In the genomic region with DNA sequence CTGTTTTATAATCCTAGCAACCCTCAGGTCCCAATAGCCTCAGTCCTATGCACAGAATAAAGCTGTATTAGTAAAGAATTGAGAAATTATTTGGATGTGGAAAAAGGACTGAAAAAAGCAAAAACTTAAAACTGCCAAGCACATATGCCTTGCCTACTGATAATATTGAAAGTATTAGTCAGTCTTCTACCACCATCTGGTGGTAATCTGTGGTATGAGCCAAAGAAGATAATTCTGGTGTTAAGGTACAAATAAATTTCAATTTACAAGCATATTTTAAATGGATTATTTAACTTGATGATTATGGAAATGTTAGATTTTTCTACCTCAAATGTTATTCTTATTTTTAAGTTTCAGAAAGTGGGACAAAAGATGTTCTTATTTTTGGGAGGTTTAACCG, we compare ENCODE assay signal across 8 cellular contexts.
DNase-seq lines count a peak whose midpoint lies in the region; FAIRE-seq and TF ChIP-seq lines count a peak whose summit lies in the region.

No MANE protein-coding gene starts in this region.

- H3K4me3 ChIP-seq in HEK293 (ENCODE audit: low read depth, low read length) (no peak overlapping the region), ascending aorta (no peak overlapping the region), kidney (ENCODE audit: low read length in 2 of 2) (no peak overlapping the region)

- intact Hi-C loops in ascending aorta (cut with DNase I) (loop anchor here (5.0 kb wide), 1 partner anchor 471 kb away; no protein-coding TSS in a partner anchor), kidney (cut with DNase I) (no loop called here), posterior vena cava (cut with DNase I) (no loop called here)

- H3K36me3 ChIP-seq in HEK293 (ENCODE audit: control insufficient read depth in 2 of 2, insufficient read depth in 1 of 2, low read length in 2 of 2) (no peaks in the 10 kb centered on the region), ascending aorta (no peaks in the 10 kb centered on the region), kidney (ENCODE audit: control insufficient read depth in 1 of 2, insufficient read depth in 2 of 2, low read length in 2 of 2) (no peaks in the 10 kb centered on the region)

- POLR2A ChIA-PET in HEK293 (lab: Yijun Ruan, JAX), result no interaction called here

- H3K9ac ChIP-seq in kidney (ENCODE audit: low read length in 2 of 2), result no peak overlapping the region

- H3K9me3 ChIP-seq in HEK293 (ENCODE audit: control insufficient read depth, insufficient read depth, low read depth, low read length) (no peaks in the 10 kb centered on the region), ascending aorta (no peaks in the 10 kb centered on the region), kidney (ENCODE audit: control insufficient read depth in 1 of 2, low read length in 2 of 2) (no peaks in the 10 kb centered on the region)

- DNase-seq in NCI-H2196 (lab: John Stamatoyannopoulos, UW; ENCODE audit: unreplicated experiment) (peak; percentile 18), NCI-H2196 treated with DMSO at 0.1 percent for 48 hours (lab: John Stamatoyannopoulos, UW; ENCODE audit: unreplicated experiment) (no peak), NAMALWA (ENCODE audit: low spot score) (peak; percentile 72), ascending aorta (ENCODE audit: low spot score in 2 of 2) (no peak), kidney (no peak), occipital lobe (lab: John Stamatoyannopoulos, UW) (no peak), posterior vena cava (ENCODE audit: low spot score) (no peak)

- FAIRE-seq in kidney (lab: Jason Lieb, UNC), result peak; percentile 93

- H3K27me3 ChIP-seq in ascending aorta, result no peaks in the 10 kb centered on the region

- H3K27ac ChIP-seq in HEK293 (ENCODE audit: extremely low read depth, low read depth, low read length), result no peak overlapping the region
- no peak overlapping the region for H3K27ac ChIP-seq in ascending aorta
- H3K27ac ChIP-seq in kidney (ENCODE audit: low read depth in 2 of 2, low read length in 2 of 2), result no peak overlapping the region

- H3K4me1 ChIP-seq in HEK293 (ENCODE audit: control insufficient read depth, insufficient read depth, low read length) (no peaks in the 10 kb centered on the region), ascending aorta (no peaks in the 10 kb centered on the region), kidney (ENCODE audit: control insufficient read depth in 1 of 2, insufficient read depth in 1 of 2, low read depth in 1 of 2, low read length in 2 of 2) (no peaks in the 10 kb centered on the region)

- TF ChIP-seq CTCF in HEK293 (tag by site-specific recombination; IDR thresholded peaks at IDR 0.05), result no peak
- TF ChIP-seq CTCF in ascending aorta (IDR thresholded peaks at IDR 0.05), result peak in 2 of 3 experiments; percentile 39 to 51
- peak; percentile 70 for TF ChIP-seq CTCF in kidney (IDR thresholded peaks at IDR 0.05; ENCODE audit: borderline replicate concordance, extremely low read depth, insufficient read depth)

- CTCF ChIA-PET in HEK293 (lab: Yijun Ruan, JAX), result interaction anchor here (0.7 to 1.2 kb wide), 3 partner anchors 751 to 1031 kb away, joined by 3 to 4 read pairs (median 4); no protein-coding TSS in a partner anchor

TF ChIP-seq in HEK293, 187 proteins besides CTCF, POLR2A, EP300 and RAD21:
- TF ChIP-seq ZNF837 (tag by site-specific recombination; IDR thresholded peaks at IDR 0.05) (no peak), ZNF660 (tag by site-specific recombination; IDR thresholded peaks at IDR 0.05) (0 out of 2 replicates have a peak, but pooled peaks have one; percentile 17), ZNF214 (tag by site-specific recombination; IDR thresholded peaks at IDR 0.05; ENCODE audit: borderline replicate concordance) (no peak), ZNF16 (tag by site-specific recombination; IDR thresholded peaks at IDR 0.05; ENCODE audit: low read depth) (no peak), ZNF549 (tag by site-specific recombination; IDR thresholded peaks at IDR 0.05) (no peak), BCL11A (tag by site-specific recombination; IDR thresholded peaks at IDR 0.05; ENCODE audit: low read depth) (no peak), ZNF626 (tag by site-specific recombination; IDR thresholded peaks at IDR 0.05) (no peak), ZNF311 (tag by site-specific recombination; IDR thresholded peaks at IDR 0.05; ENCODE audit: borderline replicate concordance) (no peak), ZNF654 (tag by site-specific recombination; IDR thresholded peaks at IDR 0.05; ENCODE audit: low read depth) (peak; percentile 71), ZNF140 (tag by site-specific recombination; IDR thresholded peaks at IDR 0.05) (no peak)
- TF ChIP-seq, protein P1, sequence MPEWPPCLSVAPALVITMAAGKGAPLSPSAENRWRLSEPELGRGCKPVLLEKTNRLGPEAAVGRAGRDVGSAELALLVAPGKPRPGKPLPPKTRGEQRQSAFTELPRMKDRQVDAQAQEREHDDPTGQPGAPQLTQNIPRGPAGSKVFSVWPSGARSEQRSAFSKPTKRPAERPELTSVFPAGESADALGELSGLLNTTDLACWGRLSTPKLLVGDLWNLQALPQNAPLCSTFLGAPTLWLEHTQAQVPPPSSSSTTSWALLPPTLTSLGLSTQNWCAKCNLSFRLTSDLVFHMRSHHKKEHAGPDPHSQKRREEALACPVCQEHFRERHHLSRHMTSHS (tag by site-specific recombination; IDR thresholded peaks at IDR 0.05), result no peak

Comparison
In these comparisons a context has a peak if more than half of its experiments do, and no peak if none do; other contexts are left out.
1. DNase-seq: peak in NCI-H2196 (single experiment) and NAMALWA (single experiment); none in NCI-H2196 treated with DMSO at 0.1 percent for 48 hours (single experiment), ascending aorta (0 of 2), kidney (single experiment), occipital lobe (single experiment) and posterior vena cava (single experiment).